In genomic region chr6:16576391-16577368, GRCh38 we compare ENCODE assay signal across 9 cellular contexts.
A peak's percentile ranks its signal among the peaks of the same experiment; 100 is the strongest.
DNase-seq lines count a peak whose midpoint lies in the region; ATAC-seq and TF ChIP-seq lines count a peak whose summit lies in the region.
"Had no signal": no experiment of that assay in that cellular context is flagged by ENCODE, and none has a peak within 500 bp of the region (broad histone marks: within the 10 kb centered on the region; RNA-seq: fewer than 3 reads in every experiment).

No MANE protein-coding gene starts in this region.

- no peak for TF ChIP-seq CTCF in suprapubic skin (IDR thresholded peaks at IDR 0.05)

- no peak for TF ChIP-seq POLR2A in suprapubic skin (IDR thresholded peaks at IDR 0.05)

- no peaks in the 10 kb centered on the region for H3K36me3 ChIP-seq in suprapubic skin

- no peaks in the 10 kb centered on the region for H3K27me3 Mint-ChIP-seq in memory B cell
- H3K27me3 Mint-ChIP-seq in activated naive CD8-positive, alpha-beta T cell treated with anti-CD3 and anti-CD28 coated beads, Interleukin-2, amount 50 U/mL, for 24 hours: no peaks in the 10 kb centered on the region

- H3K9me3 Mint-ChIP-seq in memory B cell: no peaks in the 10 kb centered on the region
- no peaks in the 10 kb centered on the region for H3K9me3 Mint-ChIP-seq in activated naive CD8-positive, alpha-beta T cell treated with anti-CD3 and anti-CD28 coated beads, Interleukin-2, amount 50 U/mL, for 24 hours

- no peaks in the 10 kb centered on the region for H3K9me3 ChIP-seq in suprapubic skin

- TF ChIP-seq EP300 in suprapubic skin (IDR thresholded peaks at IDR 0.05): no peak

- peak; percentile 65 for DNase-seq in H4 (ENCODE audit: low spot score)
- DNase-seq in HPDE6-E6E7 (ENCODE audit: extremely low spot score): peak; percentile 19
- DNase-seq in memory B cell (ENCODE audit: low spot score in 2 of 2): no peak
- no peak for DNase-seq in activated effector memory CD4-positive, alpha-beta T cell treated with anti-CD3 and anti-CD28 coated beads, Interleukin-2, amount 50 U/mL, for 16 hours
- DNase-seq in posterior vena cava (ENCODE audit: low spot score): no peak
- DNase-seq in suprapubic skin (ENCODE audit: low spot score in 2 of 2): no peak
- no peak for DNase-seq in activated naive CD8-positive, alpha-beta T cell treated with anti-CD3 and anti-CD28 coated beads, Interleukin-2, amount 50 U/mL, for 24 hours
- DNase-seq: effector CD8-positive, alpha-beta T cell had no signal

- peaks cover 11% of the 10 kb centered on the region for H3K4me1 Mint-ChIP-seq in memory B cell
- H3K4me1 Mint-ChIP-seq in activated naive CD8-positive, alpha-beta T cell treated with anti-CD3 and anti-CD28 coated beads, Interleukin-2, amount 50 U/mL, for 24 hours: peaks cover 2% of the 10 kb centered on the region

- ATAC-seq in GM18858 (IDR thresholded peaks at IDR 0.05; ENCODE audit: unreplicated experiment) (peak; percentile 72), memory B cell (ENCODE audit: low read depth) (peak; percentile 45)
- no peak for ATAC-seq in activated naive CD8-positive, alpha-beta T cell treated with anti-CD3 and anti-CD28 coated beads, Interleukin-2, amount 50 U/mL, for 24 hours

- H3K4me3 ChIP-seq in suprapubic skin: no peak overlapping the region

- H3K27ac Mint-ChIP-seq in memory B cell: no peak overlapping the region
- no peak overlapping the region for H3K27ac Mint-ChIP-seq in activated naive CD8-positive, alpha-beta T cell treated with anti-CD3 and anti-CD28 coated beads, Interleukin-2, amount 50 U/mL, for 24 hours

- H3K4me3 Mint-ChIP-seq in memory B cell: no peak overlapping the region
- H3K4me3 Mint-ChIP-seq in activated naive CD8-positive, alpha-beta T cell treated with anti-CD3 and anti-CD28 coated beads, Interleukin-2, amount 50 U/mL, for 24 hours: no peak overlapping the region

- H3K27me3 ChIP-seq in suprapubic skin: no peaks in the 10 kb centered on the region

- H3K36me3 Mint-ChIP-seq in memory B cell: peaks cover 12% of the 10 kb centered on the region
- peaks cover 19% of the 10 kb centered on the region for H3K36me3 Mint-ChIP-seq in activated naive CD8-positive, alpha-beta T cell treated with anti-CD3 and anti-CD28 coated beads, Interleukin-2, amount 50 U/mL, for 24 hours (ENCODE audit: low read depth)

- no peak overlapping the region for H3K27ac ChIP-seq in suprapubic skin

- peaks cover 6% of the 10 kb centered on the region for H3K4me1 ChIP-seq in suprapubic skin

- intact Hi-C loops in posterior vena cava (cut with DNase I): no loop called here

- 74% methylated on average over 9 of the region's 9 CpGs for whole genome bisulfite sequencing in suprapubic skin

Comparison
In these comparisons a context has a peak if more than half of its experiments do, and no peak if none do; other contexts are left out.
1. DNase-seq: peak in H4 (single experiment) and HPDE6-E6E7 (single experiment); none in memory B cell (0 of 2), activated effector memory CD4-positive, alpha-beta T cell treated with anti-CD3 and anti-CD28 coated beads, Interleukin-2, amount 50 U/mL, for 16 hours (single experiment), posterior vena cava (single experiment), suprapubic skin (0 of 2) and activated naive CD8-positive, alpha-beta T cell treated with anti-CD3 and anti-CD28 coated beads, Interleukin-2, amount 50 U/mL, for 24 hours (single experiment).